14 cellular contexts compared by ENCODE assay signal in genomic region chr1:31095298-31095981, GRCh38. TPM values are rescaled to one million over a fixed set of nuclear protein-coding genes. Genes with fewer than 3 reads are reported as not detected.
A peak's percentile ranks its signal among the peaks of the same experiment; 100 is the strongest.
DNase-seq lines count a peak whose midpoint lies in the region; ATAC-seq and TF ChIP-seq lines count a peak whose summit lies in the region.
"Had no signal": no experiment of that assay in that cellular context is flagged by ENCODE, and none has a peak within 500 bp of the region (broad histone marks: within the 10 kb centered on the region; RNA-seq: fewer than 3 reads in every experiment).

No MANE protein-coding gene starts in this region.

- H3K4me3 ChIP-seq in RWPE2 (ENCODE audit: severe bottlenecking) (no peak overlapping the region), epithelial cell of esophagus (ENCODE audit: low read length) (no peak overlapping the region)

- DNase-seq in EL = peak; percentile 60
- no peak for DNase-seq in RWPE2 (ENCODE audit: low spot score)
- DNase-seq in epithelial cell of esophagus (ENCODE audit: low read depth) = peak; percentile 25
- DNase-seq in osteocyte (ENCODE audit: extremely low spot score, unreplicated experiment) = no peak
- no peak for DNase-seq in medulla oblongata (ENCODE audit: extremely low spot score)
- DNase-seq in T1000 (lab: John Stamatoyannopoulos, UW) = no peak
- DNase-seq in activated CD4-positive, alpha-beta T cell treated with anti-CD3 and anti-CD28 coated beads for 1 hour = no peak
- DNase-seq: DMS79, immature natural killer cell, NCI-H510A treated with DMSO at 0.1 percent for 48 hours, substantia nigra had no signal

- H3K27me3 ChIP-seq in RWPE2 (ENCODE audit: insufficient read depth, poor library complexity, severe bottlenecking) = no peaks in the 10 kb centered on the region

- no peak overlapping the region for H3K27ac ChIP-seq in RWPE2 (ENCODE audit: poor library complexity, severe bottlenecking)
- H3K27ac ChIP-seq: C4-2B had no signal

- no peaks in the 10 kb centered on the region for H3K9me3 ChIP-seq in RWPE2 (ENCODE audit: severe bottlenecking)

- H3K36me3 Mint-ChIP-seq in osteocyte (ENCODE audit: unreplicated experiment) = no peaks in the 10 kb centered on the region
- H3K36me3 Mint-ChIP-seq: immature natural killer cell had no signal

- no peaks in the 10 kb centered on the region for H3K9me3 Mint-ChIP-seq in osteocyte (ENCODE audit: unreplicated experiment)
- H3K9me3 Mint-ChIP-seq: immature natural killer cell, nephron had no signal

- H3K36me3 ChIP-seq in RWPE2 (ENCODE audit: low read depth) = no peaks in the 10 kb centered on the region

- H3K4me1 ChIP-seq in RWPE2 (ENCODE audit: insufficient read depth, poor library complexity, severe bottlenecking) = no peaks in the 10 kb centered on the region

- H3K4me1 Mint-ChIP-seq in osteocyte (ENCODE audit: unreplicated experiment) = peaks cover 29% of the 10 kb centered on the region
- H3K4me1 Mint-ChIP-seq: immature natural killer cell had no signal

- H3K27ac Mint-ChIP-seq in osteocyte (ENCODE audit: unreplicated experiment) = peak overlapping the region; percentile 77
- H3K27ac Mint-ChIP-seq: immature natural killer cell, nephron had no signal

- no peaks in the 10 kb centered on the region for H3K27me3 Mint-ChIP-seq in osteocyte (ENCODE audit: unreplicated experiment)

- no peak overlapping the region for H3K4me3 Mint-ChIP-seq in osteocyte (ENCODE audit: unreplicated experiment)
- H3K4me3 Mint-ChIP-seq: immature natural killer cell, nephron had no signal

- TF ChIP-seq CTCF in RWPE2 (IDR thresholded peaks at IDR 0.05; ENCODE audit: poor library complexity, severe bottlenecking) (no peak), epithelial cell of esophagus (IDR thresholded peaks at IDR 0.05; ENCODE audit: insufficient read depth, low read depth, low read length, missing control alignments) (no peak), osteocyte (IDR thresholded peaks at IDR 0.05) (no peak)

- peak; percentile 46; the same call in 2 of the 3 replicates for ATAC-seq in RWPE2 (ENCODE audit: low read depth)
- ATAC-seq in GM21515 (IDR thresholded peaks at IDR 0.05; ENCODE audit: unreplicated experiment) = no peak

RNA-seq across cellular contexts. Expression of gene PUM1, which starts 29.9 kb away (rescaled TPM):
- total RNA-seq in osteocyte = 139 and 145 TPM in 2 replicates

Comparison
In these comparisons a context has a peak if more than half of its experiments do, and no peak if none do; other contexts are left out.
1. DNase-seq: peak in EL (single experiment) and epithelial cell of esophagus (single experiment); none in RWPE2 (single experiment), osteocyte (single experiment), medulla oblongata (single experiment), T1000 (single experiment) and activated CD4-positive, alpha-beta T cell treated with anti-CD3 and anti-CD28 coated beads for 1 hour (single experiment).